ENCODE assay signal across 1 cellular context in genomic region chr16:84648595-84649510, GRCh38.
TF ChIP-seq lines count a peak whose summit lies in the region.

No MANE protein-coding gene starts in this region.

TF ChIP-seq in IMR-90, 13 proteins besides CTCF, POLR2A, EP300 and RAD21:
- TF ChIP-seq USF2 (IDR thresholded peaks at IDR 0.05; ENCODE audit: low read depth, low read length) (no peak), SMC3 (IDR thresholded peaks at IDR 0.05; ENCODE audit: low read depth, low read length) (no peak), MAFK (IDR thresholded peaks at IDR 0.05; ENCODE audit: low read depth, low read length) (no peak), ELK1 (IDR thresholded peaks at IDR 0.05; ENCODE audit: borderline replicate concordance, low read depth, low read length) (no peak), MAZ (IDR thresholded peaks at IDR 0.05; ENCODE audit: borderline replicate concordance, low read depth, low read length) (peak; percentile 5; the same call in 1 of the 2 replicates), MXI1 (IDR thresholded peaks at IDR 0.05; ENCODE audit: borderline replicate concordance, low read depth, low read length) (no peak), FOS (IDR thresholded peaks at IDR 0.05; ENCODE audit: low read depth, low read length) (no peak)
